Comparison of ENCODE assay signal across 17 cellular contexts in the genomic region with DNA sequence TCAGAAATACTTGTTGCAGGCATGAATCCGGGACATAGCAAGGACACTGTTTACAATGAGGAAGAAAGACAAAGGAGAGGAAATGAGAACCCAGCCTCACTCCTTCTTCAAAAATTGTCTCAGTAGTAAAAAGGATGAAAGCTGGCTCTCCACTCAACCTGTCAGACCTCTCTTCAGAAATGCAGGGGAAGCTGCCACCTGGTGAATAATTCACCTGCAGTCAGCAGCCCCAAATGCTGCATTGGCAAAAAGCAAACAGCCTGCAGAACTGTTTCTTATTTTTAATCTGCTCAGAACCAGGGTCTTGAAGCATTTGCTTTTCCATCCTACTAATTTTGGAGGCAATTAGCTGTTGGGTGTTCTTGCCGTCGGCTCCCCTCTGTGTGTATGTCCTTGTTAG.
DNase-seq lines count a peak whose midpoint lies in the region; ATAC-seq and TF ChIP-seq lines count a peak whose summit lies in the region.
"Had no signal": no experiment of that assay in that cellular context is flagged by ENCODE, and none has a peak within 500 bp of the region (broad histone marks: within the 10 kb centered on the region; RNA-seq: fewer than 3 reads in every experiment).

No MANE protein-coding gene starts in this region.

- H3K4me1 Mint-ChIP-seq in nephron = peaks cover 35% of the 10 kb centered on the region
- H3K4me1 Mint-ChIP-seq in glutamatergic neuron (ENCODE audit: low read depth, unreplicated experiment) = peaks cover 5% of the 10 kb centered on the region
- H3K4me1 Mint-ChIP-seq: CD14-positive monocyte had no signal

- H3K36me3 Mint-ChIP-seq in nephron (ENCODE audit: low read depth) = no peaks in the 10 kb centered on the region
- peaks cover 16% of the 10 kb centered on the region for H3K36me3 Mint-ChIP-seq in glutamatergic neuron (ENCODE audit: unreplicated experiment)
- H3K36me3 Mint-ChIP-seq: CD14-positive monocyte had no signal

- DNase-seq in NCI-H748 (lab: John Stamatoyannopoulos, UW; ENCODE audit: unreplicated experiment) = peak; percentile 25
- no peak for DNase-seq in NCI-H748 treated with DMSO at 0.1 percent for 48 hours (lab: John Stamatoyannopoulos, UW)
- DNase-seq in AG08396 (ENCODE audit: low spot score) = no peak
- DNase-seq in glutamatergic neuron = no peak
- DNase-seq: COR-L47, DMS53, KG1, NCI-H1092 treated with DMSO at 0.1 percent for 48 hours, NCI-H1694, NCI-H524, PC-3 had no signal

- no peak overlapping the region for H3K27ac ChIP-seq in VCaP
- H3K27ac ChIP-seq: SK-N-MC had no signal

- peaks cover 28% of the 10 kb centered on the region for H3K27me3 Mint-ChIP-seq in nephron (ENCODE audit: low read depth)
- peaks cover 4% of the 10 kb centered on the region for H3K27me3 Mint-ChIP-seq in glutamatergic neuron (ENCODE audit: unreplicated experiment)

- H3K9me3 Mint-ChIP-seq in nephron = peaks cover 10% of the 10 kb centered on the region
- H3K9me3 Mint-ChIP-seq in glutamatergic neuron (ENCODE audit: unreplicated experiment) = peaks cover 14% of the 10 kb centered on the region

- H3K4me3 Mint-ChIP-seq in nephron (no peak overlapping the region), glutamatergic neuron (ENCODE audit: unreplicated experiment) (no peak overlapping the region)
- H3K4me3 Mint-ChIP-seq: CD14-positive monocyte had no signal

- TF ChIP-seq CTCF in VCaP (conservative IDR thresholded peaks at IDR 0.05) = peak; percentile 24
- TF ChIP-seq CTCF in nephron (IDR thresholded peaks at IDR 0.05; ENCODE audit: unreplicated experiment in 3 of 3) = no peak
- TF ChIP-seq CTCF in glutamatergic neuron (IDR thresholded peaks at IDR 0.05; ENCODE audit: partially characterized antibody, unreplicated experiment) = no peak

- no peak for ATAC-seq in HG02763 (IDR thresholded peaks at IDR 0.05; ENCODE audit: unreplicated experiment)
- ATAC-seq in GM21381 (IDR thresholded peaks at IDR 0.05; ENCODE audit: unreplicated experiment) = no peak
- ATAC-seq: PC-3 had no signal

- peak overlapping the region; percentile 77 to 81 (median 79) for H3K27ac Mint-ChIP-seq in nephron
- H3K27ac Mint-ChIP-seq in glutamatergic neuron (ENCODE audit: unreplicated experiment) = no peak overlapping the region
- H3K27ac Mint-ChIP-seq: CD14-positive monocyte had no signal
